1 cellular context compared by ENCODE assay signal in the genomic region with DNA sequence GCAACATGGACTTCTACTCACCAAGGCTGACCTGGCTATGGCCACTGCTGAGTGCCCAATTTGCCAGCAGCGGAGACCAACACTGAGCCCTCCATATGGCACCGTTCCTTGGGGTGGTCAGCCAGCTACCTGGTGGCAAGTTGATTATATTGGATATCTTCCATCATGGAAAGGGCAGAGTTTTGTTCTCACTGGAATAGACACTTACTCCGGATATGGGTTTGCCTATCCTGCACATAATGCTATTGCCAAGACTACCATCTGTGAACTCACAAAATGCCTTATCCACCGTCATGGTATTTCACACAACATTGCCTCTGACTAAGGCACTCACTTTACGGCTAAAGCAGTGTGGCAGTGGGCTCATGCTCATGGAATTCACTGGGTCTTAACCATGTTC. TPM values are rescaled to one million over a fixed set of nuclear protein-coding genes. Genes with fewer than 3 reads are reported as not detected.
"Had no signal": no experiment of that assay in that cellular context is flagged by ENCODE, and none has a peak within 500 bp of the region (broad histone marks: within the 10 kb centered on the region; RNA-seq: fewer than 3 reads in every experiment).

No MANE protein-coding gene starts in this region.

RNA-seq across cellular contexts. Expression of a gene that starts 54.5 kb away (rescaled TPM):
- total RNA-seq: HFFc6 had no signal
